11 cellular contexts compared by ENCODE assay signal in the genomic region with DNA sequence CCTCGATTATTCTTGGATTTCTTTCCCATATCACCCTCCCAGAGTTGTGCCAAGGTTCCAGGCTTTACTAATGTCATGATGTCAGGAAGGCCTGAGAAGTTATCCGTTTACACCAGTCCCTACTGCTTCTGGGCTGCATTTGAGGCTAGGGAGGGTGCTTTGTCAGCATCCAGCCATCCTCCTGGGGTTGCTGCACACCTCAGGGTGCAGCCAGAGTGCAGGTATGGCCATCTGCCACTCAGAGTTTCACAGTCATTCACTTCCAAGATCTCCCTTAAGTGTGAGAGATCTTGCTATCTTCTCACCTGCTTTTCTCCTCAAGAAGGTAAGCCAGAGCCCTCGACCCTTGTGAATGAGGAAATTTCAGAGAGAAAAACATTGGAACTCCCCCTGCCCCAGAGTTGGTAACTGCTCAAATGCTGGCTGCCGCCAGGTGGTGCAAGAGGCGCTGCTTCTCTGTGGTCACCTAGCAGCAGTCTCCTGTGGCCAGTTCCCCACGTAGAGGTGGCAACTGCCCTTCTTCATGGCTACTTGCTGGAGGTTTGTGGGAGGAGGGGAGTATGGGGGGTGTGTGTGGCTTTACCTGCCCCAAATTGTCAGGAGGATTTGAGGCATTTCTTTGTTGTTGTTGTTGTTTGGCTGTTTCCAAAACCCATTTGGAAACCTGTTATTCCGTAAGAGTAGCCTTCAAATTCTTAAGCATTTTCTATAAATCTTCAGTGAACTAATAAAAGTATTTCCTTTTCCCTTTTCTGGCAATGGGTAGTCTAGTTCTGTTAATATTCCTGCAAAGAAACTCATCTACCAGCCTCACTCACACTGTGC.
DNase-seq lines count a peak whose midpoint lies in the region; ATAC-seq, FAIRE-seq and TF ChIP-seq lines count a peak whose summit lies in the region.
"Had no signal": no experiment of that assay in that cellular context is flagged by ENCODE, and none has a peak within 500 bp of the region (broad histone marks: within the 10 kb centered on the region; RNA-seq: fewer than 3 reads in every experiment).

No MANE protein-coding gene starts in this region.

- H3K4me2 ChIP-seq in HepG2 (ENCODE audit: low read depth, low read length) = no peak overlapping the region

- no peaks in the 10 kb centered on the region for H3K36me3 Mint-ChIP-seq in Calu3 (ENCODE audit: insufficient read depth, unreplicated experiment)

- TF ChIP-seq EP300 in HepG2 (IDR thresholded peaks at IDR 0.05; ENCODE audit: low read depth in 2 of 2, low read length in 2 of 2) = no peak
- no peak for TF ChIP-seq EP300 in HepG2 (CRISPR knock-in tag; IDR thresholded peaks at IDR 0.05; ENCODE audit: borderline replicate concordance)

- FAIRE-seq in HepG2 (lab: Jason Lieb, UNC) = peak; percentile 21

- TF ChIP-seq POLR2A in HepG2 (IDR thresholded peaks at IDR 0.05; ENCODE audit: insufficient read depth in 1 of 2, low read depth in 2 of 2, low read length in 2 of 2) = no peak

- H3K4me1 ChIP-seq in HepG2 (ENCODE audit: insufficient read depth, low read length) = 0 out of 2 replicates have a peak, but pooled peaks cover 5% of the 10 kb centered on the region

- H3K4me3 Mint-ChIP-seq in Calu3 (ENCODE audit: low read depth, unreplicated experiment) = no peak overlapping the region
- H3K4me3 Mint-ChIP-seq: IgD-negative memory B cell; stimulated activated naive CD8-positive, alpha-beta T cell treated with anti-CD3 and anti-CD28 coated beads, Interleukin-15, Interleukin-2, amounts not matched to agents 100 ng/mL and 50 ng/mL, for 24 hours had no signal

- H3K9me3 Mint-ChIP-seq in Calu3 (ENCODE audit: low read depth, unreplicated experiment) = no peaks in the 10 kb centered on the region
- H3K9me3 Mint-ChIP-seq: stimulated activated naive CD8-positive, alpha-beta T cell treated with anti-CD3 and anti-CD28 coated beads, Interleukin-15, Interleukin-2, amounts not matched to agents 100 ng/mL and 50 ng/mL, for 24 hours had no signal

- no peaks in the 10 kb centered on the region for H4K20me1 ChIP-seq in HepG2 (ENCODE audit: insufficient read depth, low read length)

- H3K36me3 ChIP-seq in HepG2 (replicated peaks in 1 of 2; ENCODE audit: control insufficient read depth in 1 of 2, insufficient read depth in 2 of 2, low read length in 2 of 2) = no peaks in the 10 kb centered on the region

- WGBS in HepG2 (ENCODE audit: low lambda C conversion rate) = 22% methylated on average over 7 of the region's 7 CpGs

- H3K27ac Mint-ChIP-seq in Calu3 (ENCODE audit: unreplicated experiment) = no peak overlapping the region
- H3K27ac Mint-ChIP-seq: IgD-negative memory B cell; stimulated activated naive CD8-positive, alpha-beta T cell treated with anti-CD3 and anti-CD28 coated beads, Interleukin-15, Interleukin-2, amounts not matched to agents 100 ng/mL and 50 ng/mL, for 24 hours had no signal

- no peaks in the 10 kb centered on the region for H3K79me2 ChIP-seq in HepG2 (ENCODE audit: insufficient read depth, low read length)

- in situ Hi-C loops in HepG2 (cut with HindIII; ENCODE audit: extremely low pct_ligation_motif_present, low pct_unique_long_range_greater_than_20kb) = loop anchor here (25.0 kb wide), 1 partner anchor 405 kb away; the partner anchor contains the start of gene DMRT3

- no peak overlapping the region for H3K9ac ChIP-seq in HepG2 (ENCODE audit: insufficient read depth, low read depth, low read length)

- ATAC-seq in HepG2 = peak; percentile 100

- H2AFZ ChIP-seq in HepG2 (ENCODE audit: low read length) = no peak overlapping the region

- DNase-seq in Calu3 = peak; percentile 6
- DNase-seq in HL-60 (ENCODE audit: low read depth in 1 of 2, low spot score in 1 of 2) = no peak
- peak; percentile 41 for DNase-seq in HepG2 (ENCODE audit: low spot score)
- DNase-seq in NCI-H2107 treated with DMSO at 0.1 percent for 48 hours (lab: John Stamatoyannopoulos, UW; ENCODE audit: unreplicated experiment) = no peak
- DNase-seq in stimulated activated CD4-positive, alpha-beta T cell treated with anti-CD3 and anti-CD28 coated beads, Interleukin-1b, Interleukin-23, amount 100 ng/mL, for 48 hours = no peak
- DNase-seq in AG08395 (ENCODE audit: low spot score) = no peak
- DNase-seq in cerebellar cortex (ENCODE audit: low spot score) = no peak
- DNase-seq: DMS53 had no signal

- BruUV-seq in Calu3 (replicated peaks; lab: Mats Ljungman, UMichigan) (no TSS peak), HepG2 (replicated peaks; lab: Mats Ljungman, UMichigan) (no TSS peak)

- intact Hi-C loops in Calu3 (cut with micrococcal nuclease; ENCODE audit: unreplicated experiment) = no loop called here
- intact Hi-C loops in HepG2 (cut with micrococcal nuclease; ENCODE audit: unreplicated experiment) = loop anchor here (1.0 to 10.0 kb wide), 3 partner anchors 182 to 423 kb away; no protein-coding TSS in a partner anchor

- TF ChIP-seq RAD21 in HepG2 (CRISPR knock-in tag; IDR thresholded peaks at IDR 0.05) = peak; percentile 82

- H3K4me3 ChIP-seq in HL-60 (replicated peaks; ENCODE audit: insufficient read depth, low read length) = no peak overlapping the region
- H3K4me3 ChIP-seq in WI38 (ENCODE audit: low read depth, low read length) = no peak overlapping the region
- H3K4me3 ChIP-seq in HepG2 (replicated peaks in 1 of 3; ENCODE audit: insufficient read depth in 1 of 3, low read depth in 2 of 3, low read length in 3 of 3) = no peak overlapping the region

- no peaks in the 10 kb centered on the region for H3K9me3 ChIP-seq in HepG2 (ENCODE audit: low read length)

- H3K27ac ChIP-seq in HL-60 (replicated peaks) (no peak overlapping the region), HepG2 (ENCODE audit: extremely low read length, insufficient read depth, low read length) (no peak overlapping the region)

- H3K27me3 Mint-ChIP-seq in Calu3 (ENCODE audit: unreplicated experiment) = no peaks in the 10 kb centered on the region
- H3K27me3 Mint-ChIP-seq: stimulated activated naive CD8-positive, alpha-beta T cell treated with anti-CD3 and anti-CD28 coated beads, Interleukin-15, Interleukin-2, amounts not matched to agents 100 ng/mL and 50 ng/mL, for 24 hours had no signal

- no peaks in the 10 kb centered on the region for H3K4me1 Mint-ChIP-seq in Calu3 (ENCODE audit: low read depth, unreplicated experiment)
- H3K4me1 Mint-ChIP-seq: IgD-negative memory B cell had no signal

- peak; percentile 18 for TF ChIP-seq CTCF in Calu3 (IDR thresholded peaks at IDR 0.05; ENCODE audit: unreplicated experiment)
- peak; percentile 51 for TF ChIP-seq CTCF in HL-60 (IDR thresholded peaks at IDR 0.05; ENCODE audit: insufficient read depth, low read length)
- TF ChIP-seq CTCF in WI38 (IDR thresholded peaks at IDR 0.05; ENCODE audit: low read depth, low read length) = peak; percentile 63
- TF ChIP-seq CTCF in HepG2 (CRISPR knock-in tag; IDR thresholded peaks at IDR 0.05) = peak; percentile 85

- POLR2A ChIA-PET in HepG2 (lab: Yijun Ruan, JAX) = no interaction called here

- CTCF ChIA-PET in Calu3 (lab: Charles Lee) (no interaction called here), HepG2 (lab: Yijun Ruan, JAX; ENCODE audit: low intra/inter-chr PET ratio, low total read pairs) (interaction anchor here (0.7 to 1.7 kb wide), 6 partner anchors 32 to 427 kb away, joined by 3 to 16 read pairs (median 4); no protein-coding TSS in a partner anchor)

- H3K27me3 ChIP-seq in HL-60 (ENCODE audit: insufficient read depth, poor library complexity, severe bottlenecking) (peaks cover 2% of the 10 kb centered on the region), HepG2 (ENCODE audit: control insufficient read depth in 1 of 2, insufficient read depth in 2 of 2, low read length in 2 of 2) (no peaks in the 10 kb centered on the region)

TF ChIP-seq in HepG2, 621 proteins besides CTCF, POLR2A, EP300 and RAD21:
- peak; percentile 42 for TF ChIP-seq XRCC5 (optimal IDR thresholded peaks at IDR 0.05; ENCODE audit: low read length)
- TF ChIP-seq SMC3 (IDR thresholded peaks at IDR 0.05; ENCODE audit: low read length) = peak; percentile 92
- no peak for TF ChIP-seq ZFP90 (CRISPR knock-in tag; IDR thresholded peaks at IDR 0.05; ENCODE audit: borderline replicate concordance)
- peak; percentile 28; the same call in 1 of the 2 replicates for TF ChIP-seq SALL1 (CRISPR knock-in tag; IDR thresholded peaks at IDR 0.05)
- TF ChIP-seq ZNF451 (CRISPR knock-in tag; IDR thresholded peaks at IDR 0.05) = no peak
- TF ChIP-seq STAG1 (CRISPR knock-in tag; IDR thresholded peaks at IDR 0.05) = peak; percentile 92

Comparison
In these comparisons a context has a peak if more than half of its experiments do, and no peak if none do; other contexts are left out.
1. DNase-seq: peak in Calu3 (single experiment) and HepG2 (single experiment); none in HL-60 (0 of 2), NCI-H2107 treated with DMSO at 0.1 percent for 48 hours (single experiment), stimulated activated CD4-positive, alpha-beta T cell treated with anti-CD3 and anti-CD28 coated beads, Interleukin-1b, Interleukin-23, amount 100 ng/mL, for 48 hours (single experiment), AG08395 (single experiment) and cerebellar cortex (single experiment).
2. CTCF ChIP-seq: peak in every context shown above with its lines; median percentile 85 in HepG2; 63 in WI38; 51 in HL-60; 18 in Calu3.